Comparison of ENCODE assay signal across 14 cellular contexts in genomic region chr10:47206449-47207279, GRCh38.
A peak's percentile ranks its signal among the peaks of the same experiment; 100 is the strongest.
DNase-seq lines count a peak whose midpoint lies in the region; ATAC-seq, FAIRE-seq and TF ChIP-seq lines count a peak whose summit lies in the region.
"Had no signal": no experiment of that assay in that cellular context is flagged by ENCODE, and none has a peak within 500 bp of the region (broad histone marks: within the 10 kb centered on the region; RNA-seq: fewer than 3 reads in every experiment).

No MANE protein-coding gene starts in this region.

- FAIRE-seq in GM19239 (lab: Jason Lieb, UNC): no peak

- peaks cover 70% of the 10 kb centered on the region for H3K4me1 Mint-ChIP-seq in CD4-positive, alpha-beta T cell (ENCODE audit: low read depth)
- H3K4me1 Mint-ChIP-seq in activated CD8-positive, alpha-beta T cell treated with anti-CD3 and anti-CD28 coated beads, Interleukin-2, amount 10 ng/mL, durations not matched to agents 7 days and 5 days (ENCODE audit: low read depth): peaks cover 32% of the 10 kb centered on the region

- intact Hi-C loops in CD4-positive, alpha-beta T cell (cut with DNase I, micrococcal nuclease): loop anchor here (5.0 kb wide), 2 partner anchors 39 to 51 kb away; no protein-coding TSS in a partner anchor
- intact Hi-C loops in left colon (cut with DNase I, micrococcal nuclease): no loop called here

- CTCF ChIA-PET in CD4-positive, alpha-beta T cell (lab: Charles Lee): interaction anchor here (0.7 kb wide), 1 partner anchor 34 kb away, joined by 3 read pairs; no protein-coding TSS in a partner anchor
- CTCF ChIA-PET in activated CD8-positive, alpha-beta T cell treated with anti-CD3 and anti-CD28 coated beads, Interleukin-2, amount 10 ng/mL, durations not matched to agents 7 days and 5 days (lab: Charles Lee): interaction anchor here (0.8 to 1.0 kb wide), 3 partner anchors 71 to 159 kb away, joined by 3 to 4 read pairs (median 3); no protein-coding TSS in a partner anchor

- peak overlapping the region; percentile 65 for H3K4me3 Mint-ChIP-seq in CD4-positive, alpha-beta T cell
- H3K4me3 Mint-ChIP-seq in activated CD8-positive, alpha-beta T cell treated with anti-CD3 and anti-CD28 coated beads, Interleukin-2, amount 10 ng/mL, durations not matched to agents 7 days and 5 days: peak overlapping the region; percentile 29

- H3K36me3 Mint-ChIP-seq in CD4-positive, alpha-beta T cell (ENCODE audit: low read depth): peaks cover 4% of the 10 kb centered on the region
- H3K36me3 Mint-ChIP-seq in activated CD8-positive, alpha-beta T cell treated with anti-CD3 and anti-CD28 coated beads, Interleukin-2, amount 10 ng/mL, durations not matched to agents 7 days and 5 days (ENCODE audit: low read depth): no peaks in the 10 kb centered on the region

- no peaks in the 10 kb centered on the region for H3K9me3 ChIP-seq in CD4-positive, alpha-beta T cell (ENCODE audit: control insufficient read depth, low read length)
- H3K9me3 ChIP-seq: colonic mucosa, esophagus squamous epithelium, SJSA1 had no signal

- DNase-seq in CD4-positive, alpha-beta T cell: no peak
- DNase-seq in activated CD8-positive, alpha-beta T cell treated with anti-CD3 and anti-CD28 coated beads, Interleukin-2, amount 10 ng/mL, durations not matched to agents 7 days and 5 days: peak; percentile 40
- DNase-seq in left colon (no peak), NCI-H774 (lab: John Stamatoyannopoulos, UW) (no peak), GM19239 (ENCODE audit: insufficient read length, low spot score) (no peak)
- DNase-seq: colonic mucosa, esophagus squamous epithelium, IMR-90, NCI-H2029 treated with DMSO at 0.1 percent for 48 hours, WERI-Rb-1 had no signal

- ATAC-seq in CD4-positive, alpha-beta T cell (ENCODE audit: poor library complexity): peak; percentile 77
- ATAC-seq in GM19025 (IDR thresholded peaks at IDR 0.05; ENCODE audit: low read depth, unreplicated experiment) (peak; percentile 51), left colon (peak; percentile 5), HG02642 (IDR thresholded peaks at IDR 0.05; ENCODE audit: poor library complexity, unreplicated experiment) (no peak), GM19452 (IDR thresholded peaks at IDR 0.05; ENCODE audit: unreplicated experiment) (no peak)
- ATAC-seq in activated CD8-positive, alpha-beta T cell treated with anti-CD3 and anti-CD28 coated beads, Interleukin-2, amount 10 ng/mL, durations not matched to agents 7 days and 5 days: peak; percentile 84

- POLR2A ChIA-PET in CD4-positive, alpha-beta T cell (lab: Charles Lee): interaction anchor here (1.0 to 1.4 kb wide), 5 partner anchors 15 to 159 kb away, joined by 3 to 7 read pairs (median 4); no protein-coding TSS in a partner anchor
- POLR2A ChIA-PET in activated CD8-positive, alpha-beta T cell treated with anti-CD3 and anti-CD28 coated beads, Interleukin-2, amount 10 ng/mL, durations not matched to agents 7 days and 5 days (lab: Charles Lee): interaction anchor here (1.6 to 1.7 kb wide), 2 partner anchors 30 to 54 kb away, joined by 3 to 6 read pairs; no protein-coding TSS in a partner anchor

- no peaks in the 10 kb centered on the region for H3K9me3 Mint-ChIP-seq in CD4-positive, alpha-beta T cell
- peaks cover 4% of the 10 kb centered on the region for H3K9me3 Mint-ChIP-seq in activated CD8-positive, alpha-beta T cell treated with anti-CD3 and anti-CD28 coated beads, Interleukin-2, amount 10 ng/mL, durations not matched to agents 7 days and 5 days (ENCODE audit: insufficient read depth)

- H3K27ac Mint-ChIP-seq in CD4-positive, alpha-beta T cell: peak overlapping the region; percentile 82
- peak overlapping the region; percentile 84 for H3K27ac Mint-ChIP-seq in activated CD8-positive, alpha-beta T cell treated with anti-CD3 and anti-CD28 coated beads, Interleukin-2, amount 10 ng/mL, durations not matched to agents 7 days and 5 days

- H3K27ac ChIP-seq in CD4-positive, alpha-beta T cell (ENCODE audit: low read depth, low read length): peak overlapping the region; percentile 60
- H3K27ac ChIP-seq: colonic mucosa, esophagus squamous epithelium, SJSA1, WERI-Rb-1 had no signal

- no peak for TF ChIP-seq CTCF in CD4-positive, alpha-beta T cell (IDR thresholded peaks at IDR 0.05)

- H3K27me3 ChIP-seq in CD4-positive, alpha-beta T cell (ENCODE audit: control insufficient read depth, insufficient read depth, low read length): no peaks in the 10 kb centered on the region
- H3K27me3 ChIP-seq: colonic mucosa, esophagus squamous epithelium, SJSA1 had no signal

- no peaks in the 10 kb centered on the region for H3K27me3 Mint-ChIP-seq in CD4-positive, alpha-beta T cell
- no peaks in the 10 kb centered on the region for H3K27me3 Mint-ChIP-seq in activated CD8-positive, alpha-beta T cell treated with anti-CD3 and anti-CD28 coated beads, Interleukin-2, amount 10 ng/mL, durations not matched to agents 7 days and 5 days (ENCODE audit: low read depth)

Comparison
In these comparisons a context has a peak if more than half of its experiments do, and no peak if none do; other contexts are left out.
1. ATAC-seq: peak in CD4-positive, alpha-beta T cell (single experiment), GM19025 (single experiment), activated CD8-positive, alpha-beta T cell treated with anti-CD3 and anti-CD28 coated beads, Interleukin-2, amount 10 ng/mL, durations not matched to agents 7 days and 5 days (single experiment) and left colon (single experiment); none in HG02642 (single experiment) and GM19452 (single experiment).
2. intact Hi-C loops: an anchor here in CD4-positive, alpha-beta T cell (5.0 kb wide); none called in left colon.